Comparison of ENCODE assay signal across 1 cellular context in genomic region chr3:43523454-43524053, GRCh38.
TF ChIP-seq lines count a peak whose summit lies in the region.

No MANE protein-coding gene starts in this region.

TF ChIP-seq in K562, 482 proteins besides CTCF, POLR2A, EP300 and RAD21 (continued from another document and continues in another):
- TF ChIP-seq TCFL5 (CRISPR knock-in tag; conservative IDR thresholded peaks at IDR 0.05): no peak
- TF ChIP-seq ZNF512 (tag; IDR thresholded peaks at IDR 0.05): no peak
- TF ChIP-seq SIN3A (IDR thresholded peaks at IDR 0.05; ENCODE audit: borderline replicate concordance in 2 of 2, control insufficient read depth in 1 of 2, low read depth in 2 of 2, low read length in 2 of 2): no peak
- TF ChIP-seq ZBTB2 (IDR thresholded peaks at IDR 0.05): no peak
- peak; percentile 48; the same call in 1 of the 2 replicates for TF ChIP-seq PTTG1 (tag; IDR thresholded peaks at IDR 0.05; ENCODE audit: low read depth)
- TF ChIP-seq NBN (IDR thresholded peaks at IDR 0.05; ENCODE audit: low read depth): no peak
- no peak for TF ChIP-seq HMG20A (CRISPR knock-in tag; conservative IDR thresholded peaks at IDR 0.05)
- no peak for TF ChIP-seq ZNF507 (tag; conservative IDR thresholded peaks at IDR 0.05)
- peak; percentile 69; the same call in 1 of the 2 replicates for TF ChIP-seq SMARCE1 (IDR thresholded peaks at IDR 0.05)
- no peak for TF ChIP-seq FOS (IDR thresholded peaks at IDR 0.05; ENCODE audit: extremely low read depth, insufficient read length)
- no peak for TF ChIP-seq MYNN (IDR thresholded peaks at IDR 0.05)
- no peak for TF ChIP-seq MYNN (CRISPR knock-in tag; IDR thresholded peaks at IDR 0.05)
- TF ChIP-seq PURB (CRISPR knock-in tag; IDR thresholded peaks at IDR 0.05; ENCODE audit: low read depth): no peak
- no peak for TF ChIP-seq FUS (optimal IDR thresholded peaks at IDR 0.05; ENCODE audit: low read depth, low read length)
- no peak for TF ChIP-seq TAF15 (IDR thresholded peaks at IDR 0.05; ENCODE audit: low read depth, low read length)
- no peak for TF ChIP-seq ZNF695 (CRISPR knock-in tag; IDR thresholded peaks at IDR 0.05)
- no peak for TF ChIP-seq RAD51 (IDR thresholded peaks at IDR 0.05; ENCODE audit: borderline replicate concordance, low read depth)
- 0 out of 2 replicates have a peak, but pooled peaks have one; percentile 27 for TF ChIP-seq NR2C2 (CRISPR knock-in tag; IDR thresholded peaks at IDR 0.05)
- TF ChIP-seq NR2C2 (tag; IDR thresholded peaks at IDR 0.05): peak; percentile 49; the same call in 1 of the 2 replicates
- no peak for TF ChIP-seq COPS2 (conservative IDR thresholded peaks at IDR 0.05)
- TF ChIP-seq CCAR2 (IDR thresholded peaks at IDR 0.05; ENCODE audit: low read depth, low read length): no peak
- no peak for TF ChIP-seq CREBBP (IDR thresholded peaks at IDR 0.05; ENCODE audit: low read depth, low read length)
- TF ChIP-seq XRCC4 (IDR thresholded peaks at IDR 0.05; ENCODE audit: extremely low read depth, insufficient read depth, insufficient read length): no peak
- TF ChIP-seq ATF4 (CRISPR knock-in tag; IDR thresholded peaks at IDR 0.05): peak; percentile 11; the same call in 1 of the 2 replicates
- no peak for TF ChIP-seq E2F8 (IDR thresholded peaks at IDR 0.05; ENCODE audit: low read depth, partially characterized antibody)
- TF ChIP-seq THRA (IDR thresholded peaks at IDR 0.05): no peak
- TF ChIP-seq HDAC8 (tag; IDR thresholded peaks at IDR 0.05): 0 out of 2 replicates have a peak, but pooled peaks have one; percentile 62
- TF ChIP-seq DMBX1 (CRISPR knock-in tag; IDR thresholded peaks at IDR 0.05; ENCODE audit: borderline replicate concordance): peak; percentile 69; the same call in 1 of the 2 replicates
- no peak for TF ChIP-seq CEBPG (CRISPR knock-in tag; IDR thresholded peaks at IDR 0.05)
- no peak for TF ChIP-seq CEBPG (tag; conservative IDR thresholded peaks at IDR 0.05 in 1 of 2, IDR thresholded peaks at IDR 0.05 in 1 of 2)
- TF ChIP-seq HCFC1 (IDR thresholded peaks at IDR 0.05; ENCODE audit: low read depth, low read length): no peak
- TF ChIP-seq KHSRP (IDR thresholded peaks at IDR 0.05): no peak
- 0 out of 2 replicates have a peak, but pooled peaks have one; percentile 34 for TF ChIP-seq ZBTB17 (CRISPR knock-in tag; IDR thresholded peaks at IDR 0.05)
- TF ChIP-seq FOXK2 (conservative IDR thresholded peaks at IDR 0.05 in 1 of 2, IDR thresholded peaks at IDR 0.05 in 1 of 2; ENCODE audit: low read depth in 2 of 2): peak; percentile 67 to 86; a peak in 2 of 4 replicates
- no peak for TF ChIP-seq KLF16 (IDR thresholded peaks at IDR 0.05)
- TF ChIP-seq FOXA3 (CRISPR knock-in tag; conservative IDR thresholded peaks at IDR 0.05 in 1 of 2, IDR thresholded peaks at IDR 0.05 in 1 of 2): no peak
- TF ChIP-seq ARID1B (IDR thresholded peaks at IDR 0.05): peak; percentile 48
- TF ChIP-seq ZNF280A (IDR thresholded peaks at IDR 0.05; ENCODE audit: low read depth, partially characterized antibody): no peak
- no peak for TF ChIP-seq CHD4 (IDR thresholded peaks at IDR 0.05; ENCODE audit: insufficient read depth, insufficient replicate concordance, low read depth, low read length, poor library complexity, severe bottlenecking)
- no peak for TF ChIP-seq RBM34 (IDR thresholded peaks at IDR 0.05; ENCODE audit: borderline replicate concordance, insufficient read depth, low read length)
- no peak for TF ChIP-seq MCM2 (IDR thresholded peaks at IDR 0.05; ENCODE audit: low read depth)
- TF ChIP-seq KDM5B (IDR thresholded peaks at IDR 0.05; ENCODE audit: insufficient replicate concordance, low read depth, low read length): no peak
- TF ChIP-seq PREB (CRISPR knock-in tag; IDR thresholded peaks at IDR 0.05): no peak
- no peak for TF ChIP-seq ZNF217 (CRISPR knock-in tag; IDR thresholded peaks at IDR 0.05)
- TF ChIP-seq HES1 (IDR thresholded peaks at IDR 0.05; ENCODE audit: low read depth): no peak
- TF ChIP-seq RHOXF2B (CRISPR knock-in tag; conservative IDR thresholded peaks at IDR 0.05): no peak
- TF ChIP-seq BACH1 (tag; IDR thresholded peaks at IDR 0.05): no peak; the same call in 1 of the 2 replicates
- TF ChIP-seq NCOA1 (IDR thresholded peaks at IDR 0.05; ENCODE audit: low read depth): no peak
- TF ChIP-seq SMARCA4 (IDR thresholded peaks at IDR 0.05): peak; percentile 71; the same call in 1 of the 2 replicates
- no peak for TF ChIP-seq ZNF408 (CRISPR knock-in tag; IDR thresholded peaks at IDR 0.05; ENCODE audit: low read depth)
- TF ChIP-seq POLR3G (IDR thresholded peaks at IDR 0.05; ENCODE audit: extremely low read depth, insufficient read length, insufficient replicate concordance): no peak
- no peak for TF ChIP-seq POLR2AphosphoS5 (IDR thresholded peaks at IDR 0.05; ENCODE audit: control insufficient read depth, insufficient read depth, low read depth, low read length)
- TF ChIP-seq TAF9B (IDR thresholded peaks at IDR 0.05; ENCODE audit: partially characterized antibody): no peak
- TF ChIP-seq KDM1A (IDR thresholded peaks at IDR 0.05): 0 out of 4 replicates have a peak, but pooled peaks of 1 of the 2 experiments have one; percentile 0
- TF ChIP-seq ZNF589 (CRISPR knock-in tag; IDR thresholded peaks at IDR 0.05; ENCODE audit: low read depth): peak; percentile 68; the same call in 1 of the 2 replicates
- TF ChIP-seq ETV5 (CRISPR knock-in tag; IDR thresholded peaks at IDR 0.05; ENCODE audit: low read depth): no peak
- no peak for TF ChIP-seq KLF1 (tag; IDR thresholded peaks at IDR 0.05)
- TF ChIP-seq OTX1 (CRISPR knock-in tag; IDR thresholded peaks at IDR 0.05): no peak
- TF ChIP-seq ZNF584 (CRISPR knock-in tag; IDR thresholded peaks at IDR 0.05; ENCODE audit: low read depth): peak; percentile 48
- no peak for TF ChIP-seq ARID4B (CRISPR knock-in tag; IDR thresholded peaks at IDR 0.05)
- no peak for TF ChIP-seq ZFX (CRISPR knock-in tag; IDR thresholded peaks at IDR 0.05)
